Comparison of ENCODE assay signal across 8 cellular contexts in genomic region chr3:47381317-47382157, GRCh38. TPM values are rescaled to one million over a fixed set of nuclear protein-coding genes. Genes with fewer than 3 reads are reported as not detected.
DNase-seq lines count a peak whose midpoint lies in the region; ATAC-seq and FAIRE-seq lines count a peak whose summit lies in the region.

No MANE protein-coding gene starts in this region.

- H3K9me3 Mint-ChIP-seq in IgD-negative memory B cell: no peaks in the 10 kb centered on the region

- peak overlapping the region; percentile 92 to 99 (median 98) for H3K27ac Mint-ChIP-seq in IgD-negative memory B cell

- no peaks in the 10 kb centered on the region for H3K27me3 Mint-ChIP-seq in IgD-negative memory B cell

- peak overlapping the region; percentile 97 to 100 (median 98) for H3K4me3 Mint-ChIP-seq in IgD-negative memory B cell

- ATAC-seq in GM21619 (IDR thresholded peaks at IDR 0.05; ENCODE audit: unreplicated experiment): peak; percentile 62

- no peak for FAIRE-seq in frontal cortex (lab: Jason Lieb, UNC)

- peaks cover 39 to 42% (median 42%) of the 10 kb centered on the region in 3 donors for H3K4me1 Mint-ChIP-seq in IgD-negative memory B cell

- DNase-seq in Daoy (ENCODE audit: low read depth) (peak; percentile 89), SIG-M5 treated with dmso at 0.1 percent for 504 hours (lab: John Stamatoyannopoulos, UW; ENCODE audit: unreplicated experiment) (peak; percentile 94), frontal cortex (ENCODE audit: low spot score in 2 of 2) (peak; percentile 61 to 77), non-pigmented ciliary epithelial cell (ENCODE audit: low read depth) (peak; percentile 41), superior temporal gyrus (ENCODE audit: extremely low spot score) (peak; percentile 62)
- DNase-seq in activated naive CD4-positive, alpha-beta T cell (lab: John Stamatoyannopoulos, UW): peak; percentile 22 to 41 (median 32)

- H3K36me3 Mint-ChIP-seq in IgD-negative memory B cell: peaks cover 2% of the 10 kb centered on the region

RNA-seq across cellular contexts. Expression of gene PTPN23, which starts 0.7 kb away (rescaled TPM):
- total RNA-seq in Daoy (2014; rRNA removed; shearing (Covaris generic)): 10.8 and 15.1 TPM in 2 replicates
- 5.0 TPM for polyA plus RNA-seq in IgD-negative memory B cell
- 19.2 TPM for total RNA-seq in frontal cortex

Comparison
In these comparisons a context has a peak if more than half of its experiments do, and no peak if none do; other contexts are left out.
1. Peak in every context shown above with its lines: DNase-seq and ATAC-seq.
2. DNase-seq: peak in every context shown above with its lines; median percentile 94 in SIG-M5 treated with dmso at 0.1 percent for 504 hours; 89 in Daoy; 69 in frontal cortex; 62 in superior temporal gyrus; 41 in non-pigmented ciliary epithelial cell; 32 in activated naive CD4-positive, alpha-beta T cell.